Comparison of ENCODE assay signal across 1 cellular context in genomic region chr1:42657981-42658879, GRCh38.
TF ChIP-seq lines count a peak whose summit lies in the region.

Gene PPIH (plus strand): TSS chr1:42658423. CDS start chr1:42658447, 24 bp downstream.

TF ChIP-seq in GM12878, 131 proteins besides CTCF, POLR2A, EP300 and RAD21 (continued from another document and continues in another):
- TF ChIP-seq ZNF207 (IDR thresholded peaks at IDR 0.05; ENCODE audit: borderline replicate concordance), result peak; percentile 97
- peak; percentile 50; the same call in 1 of the 2 replicates for TF ChIP-seq GATAD2B (conservative IDR thresholded peaks at IDR 0.05; ENCODE audit: low read depth)
- no peak for TF ChIP-seq BCL3 (IDR thresholded peaks at IDR 0.05; ENCODE audit: borderline replicate concordance, insufficient read depth, low read depth, low read length, poor library complexity, severe bottlenecking)
- peak; percentile 43 for TF ChIP-seq TCF12 (IDR thresholded peaks at IDR 0.05; ENCODE audit: low read depth, low read length)
- peak; percentile 82 for TF ChIP-seq CREM (IDR thresholded peaks at IDR 0.05; ENCODE audit: low read depth)
- no peak for TF ChIP-seq MTA3 (IDR thresholded peaks at IDR 0.05; ENCODE audit: borderline replicate concordance, low read length)
- no peak for TF ChIP-seq IRF3 (IDR thresholded peaks at IDR 0.05)
- TF ChIP-seq E4F1 (IDR thresholded peaks at IDR 0.05; ENCODE audit: borderline replicate concordance, partially characterized antibody), result no peak
- TF ChIP-seq SUZ12 (IDR thresholded peaks at IDR 0.05; ENCODE audit: unreplicated experiment), result no peak
- TF ChIP-seq RFX5 (IDR thresholded peaks at IDR 0.05; ENCODE audit: low read depth, low read length), result peak; percentile 44; the same call in 1 of the 2 replicates
- no peak for TF ChIP-seq TARDBP (IDR thresholded peaks at IDR 0.05; ENCODE audit: borderline replicate concordance)
- no peak for TF ChIP-seq ATF2 (IDR thresholded peaks at IDR 0.05; ENCODE audit: low read length)
- no peak for TF ChIP-seq FOXM1 (IDR thresholded peaks at IDR 0.05; ENCODE audit: low read depth, low read length)
- peak; percentile 62; the same call in 1 of the 2 replicates for TF ChIP-seq IRF4 (IDR thresholded peaks at IDR 0.05; ENCODE audit: low read depth, low read length)
- TF ChIP-seq IKZF2 (IDR thresholded peaks at IDR 0.05), result peak; percentile 13 to 54; a peak in 2 of 4 replicates
- TF ChIP-seq FOXK2 (IDR thresholded peaks at IDR 0.05), result no peak; the same call in 1 of the 2 replicates
- 0 out of 2 replicates have a peak, but pooled peaks have one; percentile 49 for TF ChIP-seq TCF3 (IDR thresholded peaks at IDR 0.05; ENCODE audit: borderline replicate concordance, insufficient read depth, low read depth, low read length)
- peak; percentile 39 for TF ChIP-seq MYC (IDR thresholded peaks at IDR 0.05; ENCODE audit: insufficient read depth, insufficient read length, insufficient replicate concordance, low read length, severe bottlenecking)
- TF ChIP-seq RELA (IDR thresholded peaks at IDR 0.05; ENCODE audit: borderline replicate concordance, partially characterized antibody), result peak; percentile 69
- 0 out of 2 replicates have a peak, but pooled peaks have one; percentile 54 for TF ChIP-seq RUNX3 (IDR thresholded peaks at IDR 0.05; ENCODE audit: low read length)
- peak; percentile 99 for TF ChIP-seq NR2C1 (IDR thresholded peaks at IDR 0.05)
- TF ChIP-seq ZNF217 (IDR thresholded peaks at IDR 0.05), result no peak
- TF ChIP-seq MAX (IDR thresholded peaks at IDR 0.05; ENCODE audit: low read depth, low read length), result peak; percentile 91
- no peak for TF ChIP-seq SREBF2 (IDR thresholded peaks at IDR 0.05; ENCODE audit: low read length)
- TF ChIP-seq CBX5 (IDR thresholded peaks at IDR 0.05; ENCODE audit: low read depth), result no peak
- no peak; the same call in 1 of the 2 replicates for TF ChIP-seq USF2 (IDR thresholded peaks at IDR 0.05; ENCODE audit: borderline replicate concordance, low read depth, low read length)
- no peak for TF ChIP-seq ZNF384 (IDR thresholded peaks at IDR 0.05; ENCODE audit: borderline replicate concordance, low read depth, low read length)
- peak; percentile 84; the same call in 1 of the 2 replicates for TF ChIP-seq MXI1 (IDR thresholded peaks at IDR 0.05; ENCODE audit: low read depth, low read length)
- TF ChIP-seq MEF2B (IDR thresholded peaks at IDR 0.05; ENCODE audit: partially characterized antibody, poor library complexity, severe bottlenecking), result peak; percentile 43
- peak; percentile 86 for TF ChIP-seq POLR2AphosphoS5 (IDR thresholded peaks at IDR 0.05; ENCODE audit: low read length)
- peak; percentile 78 for TF ChIP-seq PAX5 (IDR thresholded peaks at IDR 0.05; ENCODE audit: borderline replicate concordance, low read depth, low read length)
- no peak for TF ChIP-seq ZZZ3 (IDR thresholded peaks at IDR 0.05; ENCODE audit: control insufficient read depth, insufficient read length, low read depth)
- peak; percentile 91 for TF ChIP-seq RELB (IDR thresholded peaks at IDR 0.05; ENCODE audit: low read depth)
- TF ChIP-seq SUPT20H (IDR thresholded peaks at IDR 0.05; ENCODE audit: borderline replicate concordance, control insufficient read depth, low read depth, low read length), result no peak
- TF ChIP-seq POLR2AphosphoS2 (IDR thresholded peaks at IDR 0.05; ENCODE audit: low read depth, low read length), result peak; percentile 68
- TF ChIP-seq YBX1 (IDR thresholded peaks at IDR 0.05), result no peak
- peak; percentile 95 for TF ChIP-seq ZNF687 (IDR thresholded peaks at IDR 0.05)
- TF ChIP-seq SMC3 (IDR thresholded peaks at IDR 0.05; ENCODE audit: borderline replicate concordance, low read length), result no peak
- TF ChIP-seq RAD51 (IDR thresholded peaks at IDR 0.05), result peak; percentile 4; the same call in 1 of the 2 replicates
- peak; percentile 94 for TF ChIP-seq E2F4 (IDR thresholded peaks at IDR 0.05; ENCODE audit: low read depth, low read length)
- no peak for TF ChIP-seq PRDM15 (CRISPR knock-in tag; IDR thresholded peaks at IDR 0.05)
